In genomic region chr20:49444553-49444990, GRCh38 we compare ENCODE assay signal across 28 cellular contexts. TPM values are rescaled to one million over a fixed set of nuclear protein-coding genes. Genes with fewer than 3 reads are reported as not detected.
DNase-seq lines count a peak whose midpoint lies in the region; ATAC-seq and TF ChIP-seq lines count a peak whose summit lies in the region.
"Had no signal": no experiment of that assay in that cellular context is flagged by ENCODE, and none has a peak within 500 bp of the region (broad histone marks: within the 10 kb centered on the region; RNA-seq: fewer than 3 reads in every experiment).

No MANE protein-coding gene starts in this region.

- no peak overlapping the region for H2BK120ac ChIP-seq in H9 (ENCODE audit: low read depth, low read length, poor library complexity, severe bottlenecking)

- no peaks in the 10 kb centered on the region for H3K9me3 ChIP-seq in H9 (ENCODE audit: control insufficient read depth, low read depth, low read length)
- H3K9me3 ChIP-seq in endocrine pancreas (ENCODE audit: control insufficient read depth, low read length), result no peaks in the 10 kb centered on the region
- no peaks in the 10 kb centered on the region for H3K9me3 ChIP-seq in muscle layer of colon (ENCODE audit: low read length)
- H3K9me3 ChIP-seq in osteoblast (ENCODE audit: low read depth, low read length), result no peaks in the 10 kb centered on the region
- H3K9me3 ChIP-seq in hepatocyte (ENCODE audit: low read depth), result no peaks in the 10 kb centered on the region
- H3K9me3 ChIP-seq: Caco-2, left ventricle myocardium inferior, Peyer's patch, upper lobe of right lung had no signal

- H3K27me3 ChIP-seq in H9 (ENCODE audit: insufficient read depth, low read length) (no peaks in the 10 kb centered on the region), endocrine pancreas (ENCODE audit: control insufficient read depth, insufficient read depth, low read length) (no peaks in the 10 kb centered on the region), muscle layer of colon (ENCODE audit: control insufficient read depth in 1 of 2, insufficient read depth in 2 of 2, low read length in 2 of 2) (no peaks in the 10 kb centered on the region), osteoblast (ENCODE audit: insufficient read depth, low read length) (peaks cover 24% of the 10 kb centered on the region), hepatocyte (no peaks in the 10 kb centered on the region)
- H3K27me3 ChIP-seq: Peyer's patch had no signal

- H3K9ac ChIP-seq in H9 (ENCODE audit: extremely low read depth, insufficient read length, low read length) (no peak overlapping the region), endocrine pancreas (ENCODE audit: control insufficient read depth, insufficient read depth, low read length) (peak overlapping the region; percentile 23), muscle layer of colon (ENCODE audit: low read length) (peak overlapping the region; percentile 28)

- WGBS in H9 (ENCODE audit: extremely low coverage, insufficient read length, low lambda C conversion rate), result no CpG with 5 or more reads among the region's 1 CpG
- WGBS in hepatocyte (ENCODE audit: low lambda C conversion rate, missing lambda C conversion rate), result 81% methylated on average over 1 of the region's 1 CpG

- no peak overlapping the region for H3K14ac ChIP-seq in H9 (ENCODE audit: insufficient read depth, low read length)

- H3K4me1 ChIP-seq in H9 (ENCODE audit: insufficient read depth, low read length), result no peaks in the 10 kb centered on the region; the same call in 1 of the 2 replicates
- no peaks in the 10 kb centered on the region for H3K4me1 ChIP-seq in endocrine pancreas (ENCODE audit: control insufficient read depth, insufficient read depth, low read length)
- peaks cover 56% of the 10 kb centered on the region for H3K4me1 ChIP-seq in muscle layer of colon (ENCODE audit: insufficient read depth, low read length)
- no peaks in the 10 kb centered on the region for H3K4me1 ChIP-seq in osteoblast (ENCODE audit: insufficient read depth, low read length)
- peaks cover 2% of the 10 kb centered on the region for H3K4me1 ChIP-seq in hepatocyte (ENCODE audit: insufficient read depth)
- H3K4me1 ChIP-seq: Caco-2 had no signal

- no peak overlapping the region for H3K23ac ChIP-seq in H9 (ENCODE audit: insufficient read length, low read depth, low read length)

- no peak overlapping the region for H2BK5ac ChIP-seq in H9 (ENCODE audit: insufficient read length, low read length)

- H2BK20ac ChIP-seq in H9 (ENCODE audit: low read depth, low read length, poor library complexity, severe bottlenecking), result no peak overlapping the region

- H3K4me1 Mint-ChIP-seq in H9 (peaks cover 31 to 43% of the 10 kb centered on the region in 2 experiments), HFFc6 (ENCODE audit: low read depth) (no peaks in the 10 kb centered on the region)
- no peaks in the 10 kb centered on the region for H3K4me1 Mint-ChIP-seq in stimulated activated memory B cell treated with anti-CD40 and anti-IgM and Interleukin-4, amounts not matched to agents 10 μg/mL and 1 μg/mL and 100 μg/mL, for 72 hours
- H3K4me1 Mint-ChIP-seq: activated naive CD4-positive, alpha-beta T cell treated with anti-CD3 and anti-CD28 coated beads, Interleukin-2, amount 50 U/mL, for 24 hours; CD14-positive monocyte; naive thymus-derived CD4-positive, alpha-beta T cell had no signal

- H3K36me3 Mint-ChIP-seq in H9 (ENCODE audit: insufficient read depth in 1 of 3, low read depth in 3 of 3) (0 out of 7 replicates have a peak, but pooled peaks cover 0 to 5% (median 0%) of the 10 kb centered on the region in 3 experiments), HFFc6 (ENCODE audit: low read depth) (no peaks in the 10 kb centered on the region)
- H3K36me3 Mint-ChIP-seq in stimulated activated memory B cell treated with anti-CD40 and anti-IgM and Interleukin-4, amounts not matched to agents 10 μg/mL and 1 μg/mL and 100 μg/mL, for 72 hours, result no peaks in the 10 kb centered on the region
- H3K36me3 Mint-ChIP-seq: activated naive CD4-positive, alpha-beta T cell treated with anti-CD3 and anti-CD28 coated beads, Interleukin-2, amount 50 U/mL, for 24 hours; CD14-positive monocyte; naive thymus-derived CD4-positive, alpha-beta T cell had no signal

- no peak overlapping the region for H3K27ac ChIP-seq in H9 (ENCODE audit: insufficient read length, low read depth, low read length)
- H3K27ac ChIP-seq in muscle layer of colon (ENCODE audit: low read depth, low read length), result peak overlapping the region; percentile 8
- H3K27ac ChIP-seq in osteoblast (ENCODE audit: low read depth, low read length), result no peak overlapping the region
- H3K27ac ChIP-seq in hepatocyte, result no peak overlapping the region
- H3K27ac ChIP-seq: brain microvascular endothelial cell, left ventricle myocardium inferior, upper lobe of right lung, VCaP had no signal

- H3K36me3 ChIP-seq in endocrine pancreas (ENCODE audit: control insufficient read depth, insufficient read depth, low read length), result no peaks in the 10 kb centered on the region
- H3K36me3 ChIP-seq in muscle layer of colon (ENCODE audit: insufficient read depth, low read length), result no peaks in the 10 kb centered on the region
- no peaks in the 10 kb centered on the region for H3K36me3 ChIP-seq in osteoblast (ENCODE audit: insufficient read depth, low read length)
- H3K36me3 ChIP-seq in hepatocyte (replicated peaks; ENCODE audit: insufficient read depth, low read depth), result no peaks in the 10 kb centered on the region
- H3K36me3 ChIP-seq: brain microvascular endothelial cell, left ventricle myocardium inferior, Peyer's patch, upper lobe of right lung had no signal

- H3T11ph ChIP-seq in H9 (ENCODE audit: low read length), result no peak overlapping the region

- no peaks in the 10 kb centered on the region for H3K9me3 Mint-ChIP-seq in H9
- no peaks in the 10 kb centered on the region for H3K9me3 Mint-ChIP-seq in stimulated activated memory B cell treated with anti-CD40 and anti-IgM and Interleukin-4, amounts not matched to agents 10 μg/mL and 1 μg/mL and 100 μg/mL, for 72 hours
- no peaks in the 10 kb centered on the region for H3K9me3 Mint-ChIP-seq in HFFc6
- H3K9me3 Mint-ChIP-seq: activated naive CD4-positive, alpha-beta T cell treated with anti-CD3 and anti-CD28 coated beads, Interleukin-2, amount 50 U/mL, for 24 hours; CD14-positive monocyte; stimulated activated naive CD8-positive, alpha-beta T cell treated with anti-CD3 and anti-CD28 coated beads, Interleukin-15, Interleukin-2, amounts not matched to agents 100 ng/mL and 50 ng/mL, for 24 hours had no signal

- H3K56ac ChIP-seq in H9 (ENCODE audit: insufficient read length, low read depth, low read length), result no peak overlapping the region

- no peaks in the 10 kb centered on the region for H3K9me2 ChIP-seq in hepatocyte (replicated peaks; ENCODE audit: insufficient read depth)

- TF ChIP-seq CTCF in H9 (conservative IDR thresholded peaks at IDR 0.05) (no peak), HFFc6 (IDR thresholded peaks at IDR 0.05) (no peak), osteoblast (IDR thresholded peaks at IDR 0.05; ENCODE audit: extremely low read depth, low read depth, low read length) (no peak), hepatocyte (IDR thresholded peaks at IDR 0.05; ENCODE audit: poor library complexity) (no peak)

- H3K4me2 ChIP-seq in H9 (ENCODE audit: insufficient read depth, insufficient read length, low read length), result no peak overlapping the region
- no peak overlapping the region for H3K4me2 ChIP-seq in osteoblast (ENCODE audit: insufficient read depth, low read length)
- H3K4me2 ChIP-seq in hepatocyte, result no peak overlapping the region
- H3K4me2 ChIP-seq: smooth muscle cell had no signal

- no peak overlapping the region for H4K5ac ChIP-seq in H9 (ENCODE audit: insufficient read length, low read depth, low read length)

- peak overlapping the region in 2 of 3 experiments; percentile 9 to 78; a peak in 2 of 7 replicates for H3K27ac Mint-ChIP-seq in H9
- no peak overlapping the region for H3K27ac Mint-ChIP-seq in stimulated activated memory B cell treated with anti-CD40 and anti-IgM and Interleukin-4, amounts not matched to agents 10 μg/mL and 1 μg/mL and 100 μg/mL, for 72 hours
- no peak overlapping the region for H3K27ac Mint-ChIP-seq in HFFc6
- H3K27ac Mint-ChIP-seq: activated naive CD4-positive, alpha-beta T cell treated with anti-CD3 and anti-CD28 coated beads, Interleukin-2, amount 50 U/mL, for 24 hours; naive thymus-derived CD4-positive, alpha-beta T cell; stimulated activated naive CD8-positive, alpha-beta T cell treated with anti-CD3 and anti-CD28 coated beads, Interleukin-15, Interleukin-2, amounts not matched to agents 100 ng/mL and 50 ng/mL, for 24 hours had no signal

- H3K23me2 ChIP-seq in H9 (ENCODE audit: insufficient read length, low read depth, low read length, poor library complexity, severe bottlenecking), result no peaks in the 10 kb centered on the region

- no peak overlapping the region for H4K91ac ChIP-seq in H9 (ENCODE audit: insufficient read length, low read depth, low read length)

- peak; percentile 14 for ATAC-seq in stimulated activated memory B cell treated with anti-CD40 and anti-IgM and Interleukin-4, amounts not matched to agents 10 μg/mL and 1 μg/mL and 100 μg/mL, for 72 hours
- no peak for ATAC-seq in HG02981 (IDR thresholded peaks at IDR 0.05; ENCODE audit: unreplicated experiment)
- ATAC-seq: naive thymus-derived CD4-positive, alpha-beta T cell; upper lobe of right lung had no signal

- no peak overlapping the region for H3K18ac ChIP-seq in H9 (ENCODE audit: insufficient read length, low read depth, low read length)

- H2BK12ac ChIP-seq in H9 (ENCODE audit: insufficient read length, low read depth, low read length), result no peak overlapping the region

- no peaks in the 10 kb centered on the region for H4K20me1 ChIP-seq in H9 (ENCODE audit: control insufficient read depth, insufficient read depth, insufficient read length)
- peaks cover 7% of the 10 kb centered on the region for H4K20me1 ChIP-seq in osteoblast (ENCODE audit: insufficient read depth, low read length)
- no peaks in the 10 kb centered on the region for H4K20me1 ChIP-seq in hepatocyte (ENCODE audit: insufficient read depth, poor library complexity, severe bottlenecking)

- H3K4ac ChIP-seq in H9 (ENCODE audit: low read depth, low read length), result no peak overlapping the region

- H2BK15ac ChIP-seq in H9 (ENCODE audit: low read depth, low read length), result no peak overlapping the region

- no peak overlapping the region for H2AFZ ChIP-seq in H9 (ENCODE audit: low read length)
- no peak overlapping the region for H2AFZ ChIP-seq in osteoblast (ENCODE audit: low read length)
- H2AFZ ChIP-seq in hepatocyte, result no peak overlapping the region

- H2AK5ac ChIP-seq in H9 (ENCODE audit: insufficient read length, low read length), result no peak overlapping the region

- H4K8ac ChIP-seq in H9 (replicated peaks; ENCODE audit: insufficient read length, low read depth, low read length), result no peak overlapping the region

- H3K79me1 ChIP-seq in H9 (ENCODE audit: insufficient read depth, low read depth, low read length, poor library complexity, severe bottlenecking), result no peaks in the 10 kb centered on the region

- H3K4me3 ChIP-seq in endocrine pancreas (ENCODE audit: control insufficient read depth, insufficient read depth, low read length), result no peak overlapping the region
- no peak overlapping the region for H3K4me3 ChIP-seq in muscle layer of colon (ENCODE audit: low read depth in 1 of 2, low read length in 2 of 2)
- H3K4me3 ChIP-seq in osteoblast (ENCODE audit: insufficient read depth, low read length), result no peak overlapping the region
- no peak overlapping the region for H3K4me3 ChIP-seq in hepatocyte
- H3K4me3 ChIP-seq: left ventricle myocardium inferior, Peyer's patch, smooth muscle cell, upper lobe of right lung had no signal

- DNase-seq in H9 (no peak), HFFc6 (no peak), osteoblast (ENCODE audit: insufficient read length, low spot score, missing footprints) (no peak), hepatocyte (ENCODE audit: low spot score) (no peak)
- DNase-seq: activated CD4-positive, alpha-beta T cell treated with anti-CD3 and anti-CD28 coated beads for 48 hours; amniotic stem cell; brain microvascular endothelial cell; Caco-2; left ventricle myocardium inferior; naive thymus-derived CD4-positive, alpha-beta T cell; NCI-H1048; NCI-H2107; nucleus accumbens; Peyer's patch; SIG-M5; T1000; upper lobe of right lung had no signal

- H3K4me3 Mint-ChIP-seq in H9 (no peak overlapping the region), HFFc6 (no peak overlapping the region)
- no peak overlapping the region for H3K4me3 Mint-ChIP-seq in stimulated activated memory B cell treated with anti-CD40 and anti-IgM and Interleukin-4, amounts not matched to agents 10 μg/mL and 1 μg/mL and 100 μg/mL, for 72 hours
- H3K4me3 Mint-ChIP-seq: activated naive CD4-positive, alpha-beta T cell treated with anti-CD3 and anti-CD28 coated beads, Interleukin-2, amount 50 U/mL, for 24 hours; naive thymus-derived CD4-positive, alpha-beta T cell; stimulated activated naive CD8-positive, alpha-beta T cell treated with anti-CD3 and anti-CD28 coated beads, Interleukin-15, Interleukin-2, amounts not matched to agents 100 ng/mL and 50 ng/mL, for 24 hours had no signal

- H3K79me2 ChIP-seq in H9 (ENCODE audit: insufficient read depth, low read length) (no peaks in the 10 kb centered on the region), osteoblast (ENCODE audit: insufficient read depth, low read length) (no peaks in the 10 kb centered on the region), hepatocyte (no peaks in the 10 kb centered on the region)

- H3K27me3 Mint-ChIP-seq in H9 (ENCODE audit: low read depth) (no peaks in the 10 kb centered on the region), HFFc6 (ENCODE audit: insufficient read depth) (peaks cover 63% of the 10 kb centered on the region)
- peaks cover 65% of the 10 kb centered on the region for H3K27me3 Mint-ChIP-seq in stimulated activated memory B cell treated with anti-CD40 and anti-IgM and Interleukin-4, amounts not matched to agents 10 μg/mL and 1 μg/mL and 100 μg/mL, for 72 hours

RNA-seq across cellular contexts. Expression of gene KCNB1, which starts 37.9 kb away (rescaled TPM):
- total RNA-seq in H9 (2021) (0.42 and 0.68 TPM in 2 replicates), osteoblast (under 0.01 TPM in 2 replicates), hepatocyte (0.37 and 0.44 TPM in 2 replicates)
- 1 to 10 TPM in 1 of 6 experiments, under 1 TPM in 5; 0.05 to 1.2 (median 0.20) TPM for total RNA-seq in HFFc6 (2021; fragmentation: NEBNext Ultra II Directional; extraction: Animal tissue kit (Norgen Biotek cat#: 25700))
- polyA plus RNA-seq in hepatocyte, result 1.0 and 1.5 TPM in 2 replicates
- total RNA-seq: activated CD8-positive, alpha-beta memory T cell treated with anti-CD3 and anti-CD28 coated beads for 36 hours; HT-29; smooth muscle cell had no signal
- polyA plus RNA-seq: CD14-positive monocyte; naive thymus-derived CD4-positive, alpha-beta T cell; smooth muscle cell had no signal

Comparison
In these comparisons a context has a peak if more than half of its experiments do, and no peak if none do; other contexts are left out.
1. H3K27ac Mint-ChIP-seq: peak in H9 (2 of 3); none in stimulated activated memory B cell treated with anti-CD40 and anti-IgM and Interleukin-4, amounts not matched to agents 10 μg/mL and 1 μg/mL and 100 μg/mL, for 72 hours (single experiment) and HFFc6 (single experiment).